Comparison of ENCODE assay signal across 8 cellular contexts in genomic region chr12:24960222-24960855, GRCh38. TPM values are rescaled to one million over a fixed set of nuclear protein-coding genes. Genes with fewer than 3 reads are reported as not detected.
DNase-seq lines count a peak whose midpoint lies in the region; ATAC-seq and TF ChIP-seq lines count a peak whose summit lies in the region.

No MANE protein-coding gene starts in this region.

- TF ChIP-seq CTCF in GM23338 (conservative IDR thresholded peaks at IDR 0.05; ENCODE audit: low read depth in 2 of 2), result peak; percentile 83 to 91
- TF ChIP-seq CTCF in LNCaP clone FGC (IDR thresholded peaks at IDR 0.05; ENCODE audit: control insufficient read depth, extremely low read depth, insufficient read depth), result peak; percentile 50
- TF ChIP-seq CTCF in glutamatergic neuron (IDR thresholded peaks at IDR 0.05; ENCODE audit: partially characterized antibody, unreplicated experiment), result peak; percentile 61

- H3K4me3 ChIP-seq in GM23338, result no peak overlapping the region
- no peak overlapping the region for H3K4me3 ChIP-seq in LNCaP clone FGC (ENCODE audit: low read depth, low read length)

- H3F3A ChIP-seq in GM23338 (replicated peaks; ENCODE audit: low read depth), result no peaks in the 10 kb centered on the region

- H3K27me3 Mint-ChIP-seq in GM23338 (ENCODE audit: insufficient read depth, low read depth, poor library complexity) (no peaks in the 10 kb centered on the region), glutamatergic neuron (ENCODE audit: unreplicated experiment) (no peaks in the 10 kb centered on the region)
- H3K27me3 Mint-ChIP-seq in activated CD4-positive, alpha-beta memory T cell treated with anti-CD3 and anti-CD28 coated beads, Interleukin-2, amount 10 ng/mL, durations not matched to agents 7 days and 5 days, result peaks cover 3% of the 10 kb centered on the region

- H3K4me3 Mint-ChIP-seq in GM23338, result no peak overlapping the region
- no peak overlapping the region for H3K4me3 Mint-ChIP-seq in activated CD4-positive, alpha-beta memory T cell treated with anti-CD3 and anti-CD28 coated beads, Interleukin-2, amount 10 ng/mL, durations not matched to agents 7 days and 5 days
- H3K4me3 Mint-ChIP-seq in glutamatergic neuron (ENCODE audit: unreplicated experiment), result no peak overlapping the region

- H3K79me2 ChIP-seq in GM23338 (replicated peaks; ENCODE audit: insufficient read depth), result no peaks in the 10 kb centered on the region

- POLR2A ChIA-PET in activated CD4-positive, alpha-beta memory T cell treated with anti-CD3 and anti-CD28 coated beads, Interleukin-2, amount 10 ng/mL, durations not matched to agents 7 days and 5 days (lab: Charles Lee), result no interaction called here

- H3K9me3 Mint-ChIP-seq in GM23338, result peaks cover 8% of the 10 kb centered on the region
- H3K9me3 Mint-ChIP-seq in activated CD4-positive, alpha-beta memory T cell treated with anti-CD3 and anti-CD28 coated beads, Interleukin-2, amount 10 ng/mL, durations not matched to agents 7 days and 5 days, result peaks cover 3% of the 10 kb centered on the region
- peaks cover 3% of the 10 kb centered on the region for H3K9me3 Mint-ChIP-seq in glutamatergic neuron (ENCODE audit: unreplicated experiment)

- DNase-seq in NCI-H524 (lab: John Stamatoyannopoulos, UW) (peak; percentile 10 to 59), NCI-H524 treated with DMSO at 0.1 percent for 48 hours (lab: John Stamatoyannopoulos, UW) (no peak), GM23338 (ENCODE audit: low spot score) (peak; percentile 84), LNCaP clone FGC (ENCODE audit: low read depth) (no peak), glutamatergic neuron (peak; percentile 70), COR-L47 (lab: John Stamatoyannopoulos, UW) (no peak)
- DNase-seq in activated CD4-positive, alpha-beta memory T cell treated with anti-CD3 and anti-CD28 coated beads, Interleukin-2, amount 10 ng/mL, durations not matched to agents 7 days and 5 days, result peak; percentile 52
- peak; percentile 45 for DNase-seq in stimulated activated CD4-positive, alpha-beta T cell treated with anti-CD3 and anti-CD28 coated beads, Interleukin-4, amount 100 ng/mL, for 1 hour

- peaks cover 8% of the 10 kb centered on the region; the same call in 2 of the 3 replicates for H3K4me1 Mint-ChIP-seq in GM23338
- peaks cover 10% of the 10 kb centered on the region for H3K4me1 Mint-ChIP-seq in activated CD4-positive, alpha-beta memory T cell treated with anti-CD3 and anti-CD28 coated beads, Interleukin-2, amount 10 ng/mL, durations not matched to agents 7 days and 5 days
- H3K4me1 Mint-ChIP-seq in glutamatergic neuron (ENCODE audit: low read depth, unreplicated experiment), result no peaks in the 10 kb centered on the region

- H3K9me2 ChIP-seq in GM23338 (ENCODE audit: insufficient read depth), result no peaks in the 10 kb centered on the region; the same call in 1 of the 2 replicates

- peaks cover 8% of the 10 kb centered on the region; the same call in 1 of the 2 replicates for H3K36me3 ChIP-seq in GM23338 (ENCODE audit: insufficient read depth)

- H4K20me1 ChIP-seq in GM23338 (replicated peaks; ENCODE audit: insufficient read depth), result no peaks in the 10 kb centered on the region

- no peak overlapping the region for H3K27ac ChIP-seq in GM23338 (ENCODE audit: low read depth)

- no peaks in the 10 kb centered on the region for H3K27me3 ChIP-seq in GM23338 (ENCODE audit: insufficient read depth)

- H3K27ac Mint-ChIP-seq in GM23338 (no peak overlapping the region), glutamatergic neuron (ENCODE audit: unreplicated experiment) (no peak overlapping the region)
- no peak overlapping the region for H3K27ac Mint-ChIP-seq in activated CD4-positive, alpha-beta memory T cell treated with anti-CD3 and anti-CD28 coated beads, Interleukin-2, amount 10 ng/mL, durations not matched to agents 7 days and 5 days

- peak; percentile 98 for ATAC-seq in GM23338

- H2AFZ ChIP-seq in GM23338, result peak overlapping the region; percentile 21; the same call in 1 of the 2 replicates

- peaks cover 11% of the 10 kb centered on the region; the same call in 1 of the 2 replicates for H3K4me1 ChIP-seq in GM23338 (ENCODE audit: insufficient read depth)

- CTCF ChIA-PET in activated CD4-positive, alpha-beta memory T cell treated with anti-CD3 and anti-CD28 coated beads, Interleukin-2, amount 10 ng/mL, durations not matched to agents 7 days and 5 days (lab: Charles Lee), result interaction anchor here (0.7 to 1.1 kb wide), 4 partner anchors 31 to 195 kb away, joined by 3 to 4 read pairs (median 3); no protein-coding TSS in a partner anchor

- H3K36me3 Mint-ChIP-seq in GM23338 (ENCODE audit: low read depth) (peaks cover 8% of the 10 kb centered on the region; the same call in 1 of the 3 replicates), glutamatergic neuron (ENCODE audit: unreplicated experiment) (no peaks in the 10 kb centered on the region)
- no peaks in the 10 kb centered on the region for H3K36me3 Mint-ChIP-seq in activated CD4-positive, alpha-beta memory T cell treated with anti-CD3 and anti-CD28 coated beads, Interleukin-2, amount 10 ng/mL, durations not matched to agents 7 days and 5 days (ENCODE audit: low read depth)

- H3K4me2 ChIP-seq in GM23338, result no peak overlapping the region

TF ChIP-seq in GM23338, 12 proteins besides CTCF, POLR2A, EP300 and RAD21:
- 0 out of 2 replicates have a peak, but pooled peaks have one; percentile 52 for TF ChIP-seq ZNF462 (CRISPR knock-in tag; IDR thresholded peaks at IDR 0.05)
- no peak for TF ChIP-seq EZH2 (IDR thresholded peaks at IDR 0.05; ENCODE audit: low read depth, unreplicated experiment)
- TF ChIP-seq EZH2phosphoT487 (IDR thresholded peaks at IDR 0.05; ENCODE audit: unreplicated experiment), result no peak

RNA-seq across cellular contexts. Expression of gene BCAT1, which starts 11.4 kb away (rescaled TPM):
- 176 and 181 TPM in 2 replicates for total RNA-seq in GM23338 (2014; rRNA removed; shearing (Covaris generic))
- 47.3 and 53.6 TPM in 2 replicates for polyA plus RNA-seq in GM23338 (2016; fragmentation: Nextera tagmentation; extraction: Ambion mirVana)
- 10 to 100 TPM; 22.8 to 24.8 TPM for total RNA-seq in activated CD4-positive, alpha-beta memory T cell treated with anti-CD3 and anti-CD28 coated beads, Interleukin-2, amount 10 ng/mL, durations not matched to agents 7 days and 5 days
- 401 TPM for total RNA-seq in glutamatergic neuron (ENCODE audit: unreplicated experiment)

Comparison
In these comparisons a context has a peak if more than half of its experiments do, and no peak if none do; other contexts are left out.
1. DNase-seq: peak in NCI-H524 (2 of 2), GM23338 (single experiment), activated CD4-positive, alpha-beta memory T cell treated with anti-CD3 and anti-CD28 coated beads, Interleukin-2, amount 10 ng/mL, durations not matched to agents 7 days and 5 days (single experiment), glutamatergic neuron (single experiment) and stimulated activated CD4-positive, alpha-beta T cell treated with anti-CD3 and anti-CD28 coated beads, Interleukin-4, amount 100 ng/mL, for 1 hour (single experiment); none in NCI-H524 treated with DMSO at 0.1 percent for 48 hours (single experiment), LNCaP clone FGC (single experiment) and COR-L47 (single experiment).
2. Peak in every context shown above with its lines, with median percentiles within 50 percentile points of each other: CTCF ChIP-seq.